ENCODE assay signal across 10 cellular contexts in genomic region chr9:129351642-129352151, GRCh38.
DNase-seq lines count a peak whose midpoint lies in the region; ATAC-seq and TF ChIP-seq lines count a peak whose summit lies in the region.
"Had no signal": no experiment of that assay in that cellular context is flagged by ENCODE, and none has a peak within 500 bp of the region (broad histone marks: within the 10 kb centered on the region; RNA-seq: fewer than 3 reads in every experiment).

No MANE protein-coding gene starts in this region.

- H3K4me1 ChIP-seq in right atrium auricular region = peaks cover 0 to 37% of the 10 kb centered on the region in 2 donors
- peaks cover 8 to 11% of the 10 kb centered on the region in 2 donors for H3K4me1 ChIP-seq in gastrocnemius medialis

- peaks cover 13% of the 10 kb centered on the region for H3K9me3 Mint-ChIP-seq in WTC11

- intact Hi-C loops in gastrocnemius medialis (cut with DNase I; ENCODE audit: low total_unique reads) = no loop called here

- H3K36me3 ChIP-seq in right atrium auricular region = no peaks in the 10 kb centered on the region
- H3K36me3 ChIP-seq in gastrocnemius medialis = no peaks in the 10 kb centered on the region

- POLR2A ChIA-PET in WTC11 (lab: Charles Lee) = interaction anchor here (1.0 to 2.7 kb wide), 2 partner anchors 17 to 177 kb away, joined by 3 to 10 read pairs; no protein-coding TSS in a partner anchor

- H3K9me3 ChIP-seq in right atrium auricular region (peaks cover 0 to 10% of the 10 kb centered on the region in 2 donors), gastrocnemius medialis (no peaks in the 10 kb centered on the region)

- H3K27ac ChIP-seq in HL-60 (replicated peaks) (peak overlapping the region; percentile 20; the same call in 1 of the 2 replicates), right atrium auricular region (peak overlapping the region; percentile 71 to 73), gastrocnemius medialis (peak overlapping the region; percentile 26 to 53 (median 41))

- CTCF ChIA-PET in WTC11 (lab: Charles Lee) = interaction anchor here (0.7 to 1.9 kb wide), 4 partner anchors 17 to 257 kb away, joined by 4 to 12 read pairs (median 8); no protein-coding TSS in a partner anchor

- TF ChIP-seq CTCF in HL-60 (IDR thresholded peaks at IDR 0.05; ENCODE audit: insufficient read depth, low read length) (no peak), WTC11 (IDR thresholded peaks at IDR 0.05) (no peak), right atrium auricular region (IDR thresholded peaks at IDR 0.05) (no peak), gastrocnemius medialis (IDR thresholded peaks at IDR 0.05 in 4 of 5, conservative IDR thresholded peaks at IDR 0.05 in 1 of 5) (no peak)

- DNase-seq in HL-60 (ENCODE audit: low read depth in 1 of 2, low spot score in 1 of 2) = no peak
- peak; percentile 52 for DNase-seq in WTC11 (ENCODE audit: low spot score)
- no peak for DNase-seq in right atrium auricular region (ENCODE audit: low spot score)
- no peak for DNase-seq in gastrocnemius medialis
- DNase-seq in NCI-H1694 treated with DMSO at 0.1 percent for 48 hours (lab: John Stamatoyannopoulos, UW) = no peak
- no peak for DNase-seq in pons (ENCODE audit: low spot score)
- DNase-seq: NCI-H1092 treated with DMSO at 0.1 percent for 48 hours had no signal

- peak overlapping the region; percentile 33 for H3K4me3 ChIP-seq in HL-60 (replicated peaks; ENCODE audit: insufficient read depth, low read length)
- peak overlapping the region; percentile 14 to 52 for H3K4me3 ChIP-seq in right atrium auricular region
- H3K4me3 ChIP-seq in gastrocnemius medialis = peak overlapping the region; percentile 31 to 39 (median 33)

- in situ Hi-C loops in gastrocnemius medialis (cut with MboI; ENCODE audit: low sequenced_read_pairs in 4 of 4) = no loop called here

- H3K4me1 Mint-ChIP-seq in WTC11 = peaks cover 27% of the 10 kb centered on the region

- H3K27ac Mint-ChIP-seq in WTC11 = no peak overlapping the region; the same call in 1 of the 2 replicates
- H3K27ac Mint-ChIP-seq: activated T-helper 1 cell treated with anti-CD3 and anti-CD28 coated beads, Interleukin-12 subunit alpha, Interleukin-12 subunit beta, Interleukin-2, Interleukin-4 antibody, amounts not matched to agents 30 ng/mL and 10 ng/mL and 1 ng/mL, durations not matched to agents 14 hours and 24 hours and 36 hours had no signal

- ATAC-seq in WTC11 = peak; percentile 6; the same call in 1 of the 2 replicates
- no peak for ATAC-seq in gastrocnemius medialis
- ATAC-seq in HG02678 (IDR thresholded peaks at IDR 0.05; ENCODE audit: unreplicated experiment) = no peak
- ATAC-seq in GM18870 (IDR thresholded peaks at IDR 0.05; ENCODE audit: unreplicated experiment) = no peak

- H3K27me3 Mint-ChIP-seq in WTC11 (ENCODE audit: low read depth) = peaks cover 12% of the 10 kb centered on the region

- no peak for TF ChIP-seq POLR2A in gastrocnemius medialis (IDR thresholded peaks at IDR 0.05)

- H3K36me3 Mint-ChIP-seq in WTC11 = peaks cover 5% of the 10 kb centered on the region; the same call in 1 of the 2 replicates

- H3K27me3 ChIP-seq in HL-60 (ENCODE audit: insufficient read depth, poor library complexity, severe bottlenecking) (no peaks in the 10 kb centered on the region), right atrium auricular region (no peaks in the 10 kb centered on the region), gastrocnemius medialis (peaks cover 7 to 15% (median 8%) of the 10 kb centered on the region in 3 donors)

- H3K4me3 Mint-ChIP-seq in WTC11 = peak overlapping the region; percentile 81
- H3K4me3 Mint-ChIP-seq: activated T-helper 1 cell treated with anti-CD3 and anti-CD28 coated beads, Interleukin-12 subunit alpha, Interleukin-12 subunit beta, Interleukin-2, Interleukin-4 antibody, amounts not matched to agents 30 ng/mL and 10 ng/mL and 1 ng/mL, durations not matched to agents 14 hours and 24 hours and 36 hours had no signal

TF ChIP-seq in WTC11, 78 proteins besides CTCF, POLR2A, EP300 and RAD21 (continues in another document):
- TF ChIP-seq MYBL2 (CRISPR knock-in tag; IDR thresholded peaks at IDR 0.05) (no peak), CBFB (CRISPR knock-in tag; IDR thresholded peaks at IDR 0.05; ENCODE audit: low read depth) (no peak), TP53 (CRISPR knock-in tag; IDR thresholded peaks at IDR 0.05) (no peak), ETV6 (CRISPR knock-in tag; IDR thresholded peaks at IDR 0.05) (peak; percentile 33; the same call in 1 of the 2 replicates), ZNF121 (CRISPR knock-in tag; IDR thresholded peaks at IDR 0.05) (no peak), ZNF396 (CRISPR knock-in tag; IDR thresholded peaks at IDR 0.05; ENCODE audit: borderline replicate concordance) (no peak), TEAD4 (CRISPR knock-in tag; IDR thresholded peaks at IDR 0.05) (no peak), TEAD1 (CRISPR knock-in tag; IDR thresholded peaks at IDR 0.05) (0 out of 2 replicates have a peak, but pooled peaks have one; percentile 1), ARID4B (CRISPR knock-in tag; IDR thresholded peaks at IDR 0.05; ENCODE audit: borderline replicate concordance) (no peak), ZBTB43 (CRISPR knock-in tag; IDR thresholded peaks at IDR 0.05) (no peak), NR2C2 (CRISPR knock-in tag; IDR thresholded peaks at IDR 0.05) (no peak), E2F5 (CRISPR knock-in tag; IDR thresholded peaks at IDR 0.05) (no peak), ZNF138 (CRISPR knock-in tag; conservative IDR thresholded peaks at IDR 0.05) (no peak), ZNF232 (CRISPR knock-in tag; IDR thresholded peaks at IDR 0.05) (no peak), ZNF263 (CRISPR knock-in tag; IDR thresholded peaks at IDR 0.05; ENCODE audit: low read depth) (no peak)

Comparison
In these comparisons a context has a peak if more than half of its experiments do, and no peak if none do; other contexts are left out.
1. H3K27ac ChIP-seq: peak in every context shown above with its lines; median percentile 72 in right atrium auricular region; 41 in gastrocnemius medialis; 20 in HL-60.